Comparison of ENCODE assay signal across 8 cellular contexts in genomic region chr14:20413785-20414117, GRCh38. TPM values are rescaled to one million over a fixed set of nuclear protein-coding genes. Genes with fewer than 3 reads are reported as not detected.
DNase-seq lines count a peak whose midpoint lies in the region; ATAC-seq and TF ChIP-seq lines count a peak whose summit lies in the region.

No MANE protein-coding gene starts in this region.

- H3K36me3 Mint-ChIP-seq in T-helper 17 cell (ENCODE audit: low read depth) (peaks cover 6% of the 10 kb centered on the region), endothelial cell (ENCODE audit: low read depth, unreplicated experiment) (peaks cover 10% of the 10 kb centered on the region)

- H3K4me1 Mint-ChIP-seq in T-helper 17 cell (peaks cover 44% of the 10 kb centered on the region), endothelial cell (ENCODE audit: unreplicated experiment) (peaks cover 11% of the 10 kb centered on the region)

- TF ChIP-seq CTCF in endothelial cell (IDR thresholded peaks at IDR 0.05; ENCODE audit: unreplicated experiment) = no peak

- H3K9me3 ChIP-seq in T-helper 17 cell (ENCODE audit: control insufficient read depth, low read length, poor library complexity, severe bottlenecking) = no peaks in the 10 kb centered on the region

- H3K27me3 Mint-ChIP-seq in T-helper 17 cell (no peaks in the 10 kb centered on the region), endothelial cell (ENCODE audit: unreplicated experiment) (peaks cover 4% of the 10 kb centered on the region)

- H3K4me3 Mint-ChIP-seq in T-helper 17 cell (peak overlapping the region; percentile 99), endothelial cell (ENCODE audit: unreplicated experiment) (peak overlapping the region; percentile 97)

- peak; percentile 40 for ATAC-seq in HG03066 (IDR thresholded peaks at IDR 0.05; ENCODE audit: low read depth, unreplicated experiment)
- peak; percentile 44 for ATAC-seq in T-helper 17 cell
- no peak for ATAC-seq in HG02981 (IDR thresholded peaks at IDR 0.05; ENCODE audit: unreplicated experiment)

- no peaks in the 10 kb centered on the region for H3K9me3 Mint-ChIP-seq in endothelial cell (ENCODE audit: unreplicated experiment)

- H3K27ac Mint-ChIP-seq in T-helper 17 cell (peak overlapping the region; percentile 97), endothelial cell (ENCODE audit: unreplicated experiment) (peak overlapping the region; percentile 96)

- peak; percentile 56 for DNase-seq in NCI-H510A treated with DMSO at 0.1 percent for 48 hours (lab: John Stamatoyannopoulos, UW)
- DNase-seq in NCI-H510A (lab: John Stamatoyannopoulos, UW) = no peak
- no peak for DNase-seq in T-helper 17 cell
- DNase-seq in endothelial cell (ENCODE audit: low spot score) = no peak
- peak; percentile 56 for DNase-seq in myocyte (ENCODE audit: low read depth)
- no peak for DNase-seq in foreskin melanocyte

RNA-seq across cellular contexts. Expression of gene TEP1, which starts 0.5 kb away (rescaled TPM):
- total RNA-seq in T-helper 17 cell = 10 to 100 TPM; 36.9 to 43.9 TPM
- 44.0 TPM for total RNA-seq in endothelial cell (ENCODE audit: unreplicated experiment)
- total RNA-seq in myocyte = 17.1 and 21.8 TPM in 2 replicates
- 15.5 TPM for polyA plus RNA-seq in myocyte (2012)

RNA-seq across cellular contexts. Expression of gene KLHL33, which starts 22.2 kb away (rescaled TPM):
- total RNA-seq in T-helper 17 cell (under 1 TPM; 0.39 to 0.47 TPM), endothelial cell (ENCODE audit: unreplicated experiment) (0.08 TPM), myocyte (0.05 and 0.16 TPM in 2 replicates)
- polyA plus RNA-seq in myocyte (2012) = 0.01 TPM

RNA-seq across cellular contexts. Expression of gene OSGEP, which starts 40.9 kb away (rescaled TPM):
- 10 to 100 TPM; 48.9 to 55.3 TPM for total RNA-seq in T-helper 17 cell
- 46.1 TPM for total RNA-seq in endothelial cell (ENCODE audit: unreplicated experiment)
- 33.2 and 36.2 TPM in 2 replicates for total RNA-seq in myocyte
- 26.3 TPM for polyA plus RNA-seq in myocyte (2012)

RNA-seq across cellular contexts. Expression of gene APEX1, which starts 41.3 kb away (rescaled TPM):
- total RNA-seq in T-helper 17 cell (100 to 1,000 TPM in 1 of 2 donors, 10 to 100 TPM in 1; 89.6 to 113 TPM), endothelial cell (ENCODE audit: unreplicated experiment) (230 TPM), myocyte (125 and 145 TPM in 2 replicates)
- 173 TPM for polyA plus RNA-seq in myocyte (2012)

RNA-seq across cellular contexts. Expression of gene PIP4P1, which starts 47.5 kb away (rescaled TPM):
- total RNA-seq in T-helper 17 cell (10 to 100 TPM; 58.5 to 58.9 TPM), endothelial cell (ENCODE audit: unreplicated experiment) (36.8 TPM), myocyte (21.1 and 22.2 TPM in 2 replicates)
- polyA plus RNA-seq in myocyte (2012) = 32.1 TPM

Comparison
In these comparisons a context has a peak if more than half of its experiments do, and no peak if none do; other contexts are left out.
1. DNase-seq: peak in NCI-H510A treated with DMSO at 0.1 percent for 48 hours (single experiment) and myocyte (single experiment); none in NCI-H510A (single experiment), T-helper 17 cell (0 of 3), endothelial cell (single experiment) and foreskin melanocyte (single experiment).